ENCODE assay signal across 10 cellular contexts in genomic region chr7:99653269-99653668, GRCh38. TPM values are rescaled to one million over a fixed set of nuclear protein-coding genes. Genes with fewer than 3 reads are reported as not detected.
A peak's percentile ranks its signal among the peaks of the same experiment; 100 is the strongest.
DNase-seq lines count a peak whose midpoint lies in the region; ATAC-seq, FAIRE-seq and TF ChIP-seq lines count a peak whose summit lies in the region.
"Not testable (repeated sequence)": the region's sequence is repeated elsewhere in the genome, so short reads cannot be mapped to it uniquely, and the experiment has no call there.
"Had no signal": no experiment of that assay in that cellular context is flagged by ENCODE, and none has a peak within 500 bp of the region (broad histone marks: within the 10 kb centered on the region; RNA-seq: fewer than 3 reads in every experiment).

No MANE protein-coding gene starts in this region.

- not testable (repeated sequence) for H3K4me1 ChIP-seq in A549, esophagus muscularis mucosa

- not testable (repeated sequence) for FAIRE-seq in A549 (lab: Jason Lieb, UNC)

- H3K36me3 Mint-ChIP-seq in activated CD8-positive, alpha-beta T cell treated with anti-CD3 and anti-CD28 coated beads, Interleukin-2, amount 10 ng/mL, durations not matched to agents 7 days and 5 days (ENCODE audit: low read depth), result peaks cover 33% of the 10 kb centered on the region
- peaks cover 13% of the 10 kb centered on the region for H3K36me3 Mint-ChIP-seq in neural crest cell (ENCODE audit: low read depth)

- ATAC-seq in A549; activated CD8-positive, alpha-beta T cell treated with anti-CD3 and anti-CD28 coated beads, Interleukin-2, amount 10 ng/mL, durations not matched to agents 7 days and 5 days: not testable (repeated sequence)
- peak; percentile 7 for ATAC-seq in left lobe of liver

- H3K4me3 ChIP-seq in A549, esophagus muscularis mucosa: not testable (repeated sequence)

- peaks cover 0 to 10% (median 4%) of the 10 kb centered on the region in 4 donors for H3K36me3 ChIP-seq in esophagus muscularis mucosa

- H3K9me3 ChIP-seq in A549, esophagus muscularis mucosa: not testable (repeated sequence)

- not testable (repeated sequence) for H3K4me2 ChIP-seq in A549

- TF ChIP-seq CTCF in A549 (IDR thresholded peaks at IDR 0.05); esophagus muscularis mucosa (IDR thresholded peaks at IDR 0.05); neural crest cell (conservative IDR thresholded peaks at IDR 0.05): not testable (repeated sequence)

- not testable (repeated sequence) for TF ChIP-seq RAD21 in A549 (conservative IDR thresholded peaks at IDR 0.05 in 1 of 2, IDR thresholded peaks at IDR 0.05 in 1 of 2)

- WGBS in A549 (ENCODE audit: missing lambda C conversion rate), result 88% methylated on average over 4 of the region's 4 CpGs
- 94% methylated on average over 4 of the region's 4 CpGs for WGBS in esophagus muscularis mucosa

- POLR2A ChIA-PET in A549 (lab: Yijun Ruan, JAX); activated CD8-positive, alpha-beta T cell treated with anti-CD3 and anti-CD28 coated beads, Interleukin-2, amount 10 ng/mL, durations not matched to agents 7 days and 5 days (lab: Charles Lee): not testable (repeated sequence)

- H3K27me3 Mint-ChIP-seq in activated CD8-positive, alpha-beta T cell treated with anti-CD3 and anti-CD28 coated beads, Interleukin-2, amount 10 ng/mL, durations not matched to agents 7 days and 5 days (ENCODE audit: low read depth); neural crest cell (ENCODE audit: low read depth): not testable (repeated sequence)

- intact Hi-C loops in esophagus muscularis mucosa (cut with DNase I), result not testable (repeated sequence)

- not testable (repeated sequence) for H3K9me3 Mint-ChIP-seq in activated CD8-positive, alpha-beta T cell treated with anti-CD3 and anti-CD28 coated beads, Interleukin-2, amount 10 ng/mL, durations not matched to agents 7 days and 5 days (ENCODE audit: insufficient read depth); neural crest cell

- H3K27ac Mint-ChIP-seq in activated CD8-positive, alpha-beta T cell treated with anti-CD3 and anti-CD28 coated beads, Interleukin-2, amount 10 ng/mL, durations not matched to agents 7 days and 5 days, result peak overlapping the region; percentile 2
- H3K27ac Mint-ChIP-seq in neural crest cell (ENCODE audit: unreplicated experiment), result peak overlapping the region; percentile 78

- TF ChIP-seq POLR2A in A549 (IDR thresholded peaks at IDR 0.05; ENCODE audit: low read length); esophagus muscularis mucosa (IDR thresholded peaks at IDR 0.05; ENCODE audit: low read depth): not testable (repeated sequence)

- not testable (repeated sequence) for H3K4me3 Mint-ChIP-seq in activated CD8-positive, alpha-beta T cell treated with anti-CD3 and anti-CD28 coated beads, Interleukin-2, amount 10 ng/mL, durations not matched to agents 7 days and 5 days; neural crest cell

- TF ChIP-seq EP300 in A549 (IDR thresholded peaks at IDR 0.05); esophagus muscularis mucosa (IDR thresholded peaks at IDR 0.05): not testable (repeated sequence)

- CTCF ChIA-PET in A549 (lab: Yijun Ruan, JAX); activated CD8-positive, alpha-beta T cell treated with anti-CD3 and anti-CD28 coated beads, Interleukin-2, amount 10 ng/mL, durations not matched to agents 7 days and 5 days (lab: Charles Lee): not testable (repeated sequence)

- not testable (repeated sequence) for H3K27me3 ChIP-seq in esophagus muscularis mucosa

- not testable (repeated sequence) for DNase-seq in A549 (ENCODE audit: low read depth in 1 of 2, low spot score in 1 of 2); activated CD8-positive, alpha-beta T cell treated with anti-CD3 and anti-CD28 coated beads, Interleukin-2, amount 10 ng/mL, durations not matched to agents 7 days and 5 days; left lobe of liver (ENCODE audit: low spot score); neural crest cell (ENCODE audit: low read depth, low spot score)
- DNase-seq in esophagus muscularis mucosa (ENCODE audit: extremely low spot score), result peak; percentile 19

- not testable (repeated sequence) for H3K4me1 Mint-ChIP-seq in activated CD8-positive, alpha-beta T cell treated with anti-CD3 and anti-CD28 coated beads, Interleukin-2, amount 10 ng/mL, durations not matched to agents 7 days and 5 days (ENCODE audit: low read depth); neural crest cell

- H3K27ac ChIP-seq in A549; esophagus muscularis mucosa (replicated peaks in 1 of 4): not testable (repeated sequence)

TF ChIP-seq in A549, 52 proteins besides CTCF, POLR2A, EP300 and RAD21:
- TF ChIP-seq ZC3H11A (IDR thresholded peaks at IDR 0.05), result peak; percentile 62

RNA-seq across cellular contexts. Expression of gene CYP3A5, which starts 26.5 kb away (rescaled TPM):
- polyA plus RNA-seq in A549 (2011; rRNA removed) (9.7 and 12.2 TPM in 2 replicates), A549 (2017; fragmentation: RNase III; extraction: RNeasy Plus Mini Kit Qiagen cat#74134 plus additional on column Dnase treatment) (2.2 to 2.3 TPM (median 2.3 TPM) in 3 replicates)
- polyA plus RNA-seq in A549 (2012; cell fraction: cytosol; rRNA removed), result 0.26 and 0.52 TPM in 2 replicates
- 1.6 and 2.2 TPM in 2 replicates for polyA plus RNA-seq in A549 (2012; cell fraction: nucleus; rRNA removed)
- 8.1 and 13.1 TPM in 2 replicates for polyA minus RNA-seq in A549 (2011; rRNA and poly(A)+ RNA removed)
- total RNA-seq in activated CD8-positive, alpha-beta T cell treated with anti-CD3 and anti-CD28 coated beads, Interleukin-2, amount 10 ng/mL, durations not matched to agents 7 days and 5 days, result not detected
- total RNA-seq in esophagus muscularis mucosa (1 to 10 TPM in 3 of 4 donors, under 1 TPM in 1; 0.91 to 4.6 (median 2.3) TPM), left lobe of liver (564 TPM), neural crest cell (not detected in 2 replicates)
- total RNA-seq: CD4-positive, alpha-beta memory T cell; CD4-positive, CD25-positive, alpha-beta regulatory T cell; CD8-positive, alpha-beta memory T cell; G401 had no signal

RNA-seq across cellular contexts. Expression of gene ZSCAN25, which starts 36.5 kb away (rescaled TPM):
- polyA plus RNA-seq in A549 (2011; rRNA removed), result 9.3 and 10.1 TPM in 2 replicates
- 6.6 and 8.1 TPM in 2 replicates for polyA plus RNA-seq in A549 (2012; cell fraction: cytosol; rRNA removed)
- polyA plus RNA-seq in A549 (2012; cell fraction: nucleus; rRNA removed), result 13.4 and 16.3 TPM in 2 replicates
- 6.3 to 7.5 TPM (median 6.4 TPM) in 3 replicates for polyA plus RNA-seq in A549 (2017; fragmentation: RNase III; extraction: RNeasy Plus Mini Kit Qiagen cat#74134 plus additional on column Dnase treatment)
- polyA minus RNA-seq in A549 (2011; rRNA and poly(A)+ RNA removed), result 16.8 and 19.2 TPM in 2 replicates
- 10 to 100 TPM; 34.8 to 36.3 TPM for total RNA-seq in activated CD8-positive, alpha-beta T cell treated with anti-CD3 and anti-CD28 coated beads, Interleukin-2, amount 10 ng/mL, durations not matched to agents 7 days and 5 days
- total RNA-seq in esophagus muscularis mucosa, result 10 to 100 TPM; 12.1 to 17.1 (median 14.2) TPM
- 5.5 TPM for total RNA-seq in left lobe of liver
- total RNA-seq in neural crest cell, result 23.4 and 26.4 TPM in 2 replicates

RNA-seq across cellular contexts. Expression of gene TMEM225B, which starts 55.2 kb away (rescaled TPM):
- polyA plus RNA-seq in A549 (2011; rRNA removed) (5.4 and 7.7 TPM in 2 replicates), A549 (2017; fragmentation: RNase III; extraction: RNeasy Plus Mini Kit Qiagen cat#74134 plus additional on column Dnase treatment) (0.59 to 0.70 TPM (median 0.59 TPM) in 3 replicates)
- 0.86 and 0.96 TPM in 2 replicates for polyA plus RNA-seq in A549 (2012; cell fraction: cytosol; rRNA removed)
- polyA plus RNA-seq in A549 (2012; cell fraction: nucleus; rRNA removed), result 2.2 and 3.5 TPM in 2 replicates
- polyA minus RNA-seq in A549 (2011; rRNA and poly(A)+ RNA removed), result 6.9 and 7.6 TPM in 2 replicates
- 1 to 10 TPM; 1.2 to 1.4 TPM for total RNA-seq in activated CD8-positive, alpha-beta T cell treated with anti-CD3 and anti-CD28 coated beads, Interleukin-2, amount 10 ng/mL, durations not matched to agents 7 days and 5 days
- total RNA-seq in esophagus muscularis mucosa (under 1 TPM in 2 of 4 donors, not detected in 2; 0.32 to 0.57 TPM), left lobe of liver (0.18 TPM), neural crest cell (0.91 and 1.8 TPM in 2 replicates)
- total RNA-seq: A172, G401 had no signal

Comparison
In these comparisons a context has a peak if more than half of its experiments do, and no peak if none do; other contexts are left out.
1. RNA of gene CYP3A5, which starts 26.5 kb away (total RNA-seq): 564 TPM in left lobe of liver (single experiment); 0.91 to 4.6 TPM in esophagus muscularis mucosa, not detected in activated CD8-positive, alpha-beta T cell treated with anti-CD3 and anti-CD28 coated beads, Interleukin-2, amount 10 ng/mL, durations not matched to agents 7 days and 5 days and not detected in neural crest cell; every median in the first group is over 100 times any median in the second.